In genomic region chr12:2004113-2004929, GRCh38 we compare ENCODE assay signal across 1 cellular context.
A peak's percentile ranks its signal among the peaks of the same experiment; 100 is the strongest.
TF ChIP-seq lines count a peak whose summit lies in the region.

DCP1B (minus strand) TSS chr12:2004457; CDS start chr12:2004431, 26 bp downstream.

TF ChIP-seq in HepG2, 621 proteins besides CTCF, POLR2A, EP300 and RAD21 (continued from another document and continues in another):
- TF ChIP-seq ZFP91 (CRISPR knock-in tag; IDR thresholded peaks at IDR 0.05; ENCODE audit: borderline replicate concordance) (peak; percentile 96), MXI1 (IDR thresholded peaks at IDR 0.05; ENCODE audit: borderline replicate concordance, low read depth, low read length) (peak; percentile 94; the same call in 2 of the 3 replicates), ZNF703 (CRISPR knock-in tag; IDR thresholded peaks at IDR 0.05; ENCODE audit: borderline replicate concordance) (no peak), PHB2 (IDR thresholded peaks at IDR 0.05; ENCODE audit: partially characterized antibody) (no peak), DRAP1 (CRISPR knock-in tag; IDR thresholded peaks at IDR 0.05) (peak; percentile 72), HNRNPK (IDR thresholded peaks at IDR 0.05; ENCODE audit: low read depth, low read length, poor library complexity, severe bottlenecking) (peak; percentile 67), ZBTB14 (CRISPR knock-in tag; IDR thresholded peaks at IDR 0.05) (no peak), CERS6 (CRISPR knock-in tag; IDR thresholded peaks at IDR 0.05) (no peak), ONECUT2 (CRISPR knock-in tag; IDR thresholded peaks at IDR 0.05) (peak; percentile 76), TBX2 (CRISPR knock-in tag; IDR thresholded peaks at IDR 0.05; ENCODE audit: borderline replicate concordance) (peak; percentile 88), KDM3A (CRISPR knock-in tag; IDR thresholded peaks at IDR 0.05; ENCODE audit: low read depth) (peak; percentile 65; the same call in 1 of the 2 replicates), MNT (IDR thresholded peaks at IDR 0.05) (peak; percentile 45), MXD1 (CRISPR knock-in tag; IDR thresholded peaks at IDR 0.05) (peak; percentile 87), ZNF672 (CRISPR knock-in tag; IDR thresholded peaks at IDR 0.05) (peak; percentile 77; the same call in 1 of the 2 replicates), U2AF2 (IDR thresholded peaks at IDR 0.05; ENCODE audit: low read depth, low read length) (peak; percentile 93; the same call in 1 of the 2 replicates), NFKB2 (CRISPR knock-in tag; IDR thresholded peaks at IDR 0.05; ENCODE audit: borderline replicate concordance) (peak; percentile 87; the same call in 1 of the 2 replicates), ZMAT5 (CRISPR knock-in tag; IDR thresholded peaks at IDR 0.05; ENCODE audit: borderline replicate concordance, low read depth) (no peak), RBM22 (optimal IDR thresholded peaks at IDR 0.05; ENCODE audit: low read length) (peak; percentile 87), TEAD2 (CRISPR knock-in tag; IDR thresholded peaks at IDR 0.05) (no peak), MED8 (CRISPR knock-in tag; IDR thresholded peaks at IDR 0.05; ENCODE audit: insufficient replicate concordance) (no peak), ZNF333 (CRISPR knock-in tag; IDR thresholded peaks at IDR 0.05; ENCODE audit: borderline replicate concordance) (no peak), ZNF879 (CRISPR knock-in tag; IDR thresholded peaks at IDR 0.05) (0 out of 2 replicates have a peak, but pooled peaks have one; percentile 65), ZNF343 (CRISPR knock-in tag; IDR thresholded peaks at IDR 0.05) (peak; percentile 82; the same call in 1 of the 2 replicates), NFYB (CRISPR knock-in tag; IDR thresholded peaks at IDR 0.05) (0 out of 2 replicates have a peak, but pooled peaks have one; percentile 30), RFXAP (CRISPR knock-in tag; IDR thresholded peaks at IDR 0.05; ENCODE audit: borderline replicate concordance) (peak; percentile 85; the same call in 1 of the 2 replicates), GMEB1 (CRISPR knock-in tag; IDR thresholded peaks at IDR 0.05; ENCODE audit: borderline replicate concordance) (peak; percentile 95), ARNT2 (CRISPR knock-in tag; IDR thresholded peaks at IDR 0.05; ENCODE audit: low read depth) (peak; percentile 94), SMAD3 (CRISPR knock-in tag; IDR thresholded peaks at IDR 0.05) (peak; percentile 59), ZNF580 (CRISPR knock-in tag; IDR thresholded peaks at IDR 0.05; ENCODE audit: borderline replicate concordance, low read depth) (peak; percentile 85), ZNF382 (CRISPR knock-in tag; IDR thresholded peaks at IDR 0.05; ENCODE audit: borderline replicate concordance) (no peak), MIER2 (CRISPR knock-in tag; IDR thresholded peaks at IDR 0.05) (no peak; the same call in 1 of the 2 replicates), THYN1 (CRISPR knock-in tag; IDR thresholded peaks at IDR 0.05; ENCODE audit: borderline replicate concordance, low read depth) (no peak), ZNF362 (CRISPR knock-in tag; IDR thresholded peaks at IDR 0.05; ENCODE audit: borderline replicate concordance) (peak; percentile 25; the same call in 1 of the 2 replicates), ZNF598 (CRISPR knock-in tag; IDR thresholded peaks at IDR 0.05; ENCODE audit: borderline replicate concordance) (peak; percentile 97; the same call in 1 of the 2 replicates), FOXJ3 (CRISPR knock-in tag; IDR thresholded peaks at IDR 0.05; ENCODE audit: borderline replicate concordance) (no peak), SMAD1 (CRISPR knock-in tag; IDR thresholded peaks at IDR 0.05; ENCODE audit: borderline replicate concordance, low read depth) (peak; percentile 92; the same call in 1 of the 2 replicates), PBX2 (CRISPR knock-in tag; IDR thresholded peaks at IDR 0.05) (0 out of 2 replicates have a peak, but pooled peaks have one; percentile 4), ZIK1 (CRISPR knock-in tag; IDR thresholded peaks at IDR 0.05; ENCODE audit: borderline replicate concordance, low read depth) (peak; percentile 39; the same call in 1 of the 2 replicates), REPIN1 (CRISPR knock-in tag; IDR thresholded peaks at IDR 0.05; ENCODE audit: borderline replicate concordance, low read depth) (peak; percentile 89), PPARG (CRISPR knock-in tag; conservative IDR thresholded peaks at IDR 0.05) (peak; percentile 39; the same call in 1 of the 2 replicates), ZNF101 (CRISPR knock-in tag; IDR thresholded peaks at IDR 0.05; ENCODE audit: borderline replicate concordance, low read depth) (no peak; the same call in 1 of the 2 replicates), ZNF451 (CRISPR knock-in tag; IDR thresholded peaks at IDR 0.05) (peak; percentile 94; the same call in 1 of the 2 replicates), ZNF639 (CRISPR knock-in tag; conservative IDR thresholded peaks at IDR 0.05) (peak; percentile 74), ZNF670 (CRISPR knock-in tag; IDR thresholded peaks at IDR 0.05; ENCODE audit: borderline replicate concordance) (peak; percentile 89), AFF4 (CRISPR knock-in tag; IDR thresholded peaks at IDR 0.05) (0 out of 2 replicates have a peak, but pooled peaks have one; percentile 59), NR1H2 (CRISPR knock-in tag; IDR thresholded peaks at IDR 0.05; ENCODE audit: borderline replicate concordance, low read depth) (no peak)
